ENCODE assay signal across 8 cellular contexts in genomic region chr20:54051019-54051418, GRCh38. TPM values are rescaled to one million over a fixed set of nuclear protein-coding genes. Genes with fewer than 3 reads are reported as not detected.
"Had no signal": no experiment of that assay in that cellular context is flagged by ENCODE, and none has a peak within 500 bp of the region (broad histone marks: within the 10 kb centered on the region; RNA-seq: fewer than 3 reads in every experiment).

No MANE protein-coding gene starts in this region.

- ATAC-seq: HCT116, K562 had no signal

- DNase-seq: GOT3, H7, HFFc6, IMR-90, KG1 had no signal

- FAIRE-seq: K562 had no signal

RNA-seq across cellular contexts. Expression of gene BCAS1, which starts 19.4 kb away (rescaled TPM):
- total RNA-seq: H4 had no signal
